ENCODE assay signal across 8 cellular contexts in the genomic region with DNA sequence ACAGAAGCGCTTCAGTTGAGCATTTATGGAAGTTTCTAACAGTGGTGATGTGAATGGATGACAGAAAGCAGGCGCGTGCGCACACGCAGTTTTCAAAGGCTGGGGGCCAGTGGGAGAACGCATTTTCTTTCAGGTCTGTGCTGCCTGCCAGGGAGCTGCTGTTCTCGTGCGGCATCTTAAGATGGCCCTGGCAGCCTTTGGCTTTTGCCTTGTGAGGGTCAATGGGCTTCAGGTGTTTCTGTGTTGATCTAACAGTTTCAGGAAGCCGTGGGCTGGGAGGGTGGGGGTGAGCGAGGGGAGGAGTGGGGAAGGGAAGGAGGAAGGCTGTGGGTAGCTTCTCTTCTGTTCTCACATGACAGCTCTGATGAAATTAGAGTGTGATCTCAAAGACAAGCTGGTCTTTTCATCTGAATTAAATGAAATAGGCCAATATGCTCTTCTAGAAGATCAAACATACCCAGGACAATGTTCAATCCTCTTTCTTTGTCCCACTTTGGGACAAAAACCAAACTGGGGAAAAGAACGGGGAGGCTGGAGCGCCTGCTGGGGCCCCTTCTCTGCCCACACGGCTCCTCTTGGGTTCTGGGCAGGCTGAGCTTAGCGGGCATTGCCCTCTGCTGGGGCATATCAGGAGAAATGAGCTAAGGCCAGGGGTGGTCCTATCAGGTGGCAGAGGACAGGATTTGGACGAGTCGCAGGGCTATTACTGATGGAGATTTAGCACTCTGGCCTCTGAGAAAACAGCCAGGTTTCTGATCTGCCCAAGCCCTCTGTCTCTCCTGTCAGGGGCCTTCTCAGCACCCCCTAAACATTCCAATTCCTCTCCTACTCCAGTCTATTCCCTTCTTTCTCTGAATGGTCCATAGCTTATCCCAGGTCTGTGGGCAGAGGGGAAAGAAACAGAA.
DNase-seq lines count a peak whose midpoint lies in the region; ATAC-seq and TF ChIP-seq lines count a peak whose summit lies in the region.

No MANE protein-coding gene starts in this region.

- H3K4me3 ChIP-seq in dorsolateral prefrontal cortex = peak overlapping the region; percentile 18 to 69 (median 51)
- H3K4me3 ChIP-seq in mucosa of descending colon = no peak overlapping the region

- intact Hi-C loops in dorsolateral prefrontal cortex (cut with DNase I) (loop anchor here (1.0 to 10.0 kb wide), 3 partner anchors 185 to 443 kb away; a partner anchor contains a TSS), mucosa of descending colon (cut with DNase I, micrococcal nuclease) (loop anchor here in 1 of 2 donors (5.0 kb wide), 1 partner anchor 275 kb away; no protein-coding TSS in a partner anchor)

- POLR2A ChIA-PET in GM10248 (lab: Yijun Ruan, JAX) = interaction anchor here (0.6 to 1.6 kb wide), 8 partner anchors 9 to 659 kb away, joined by 3 to 6 read pairs (median 4); a partner anchor contains a TSS

- ATAC-seq in mucosa of descending colon = peak; percentile 25
- no peak for ATAC-seq in HG02610 (IDR thresholded peaks at IDR 0.05; ENCODE audit: unreplicated experiment)

- H3K36me3 ChIP-seq in mucosa of descending colon (ENCODE audit: low read depth) = no peaks in the 10 kb centered on the region

- peak overlapping the region; percentile 24 to 90 (median 80) for H3K27ac ChIP-seq in dorsolateral prefrontal cortex

- TF ChIP-seq CTCF in GM10248 (IDR thresholded peaks at IDR 0.05; ENCODE audit: control extremely low read depth, extremely low read depth, low read depth, missing control alignments) (peak; percentile 38), dorsolateral prefrontal cortex (IDR thresholded peaks at IDR 0.05 in 54 of 56, conservative IDR thresholded peaks at IDR 0.05 in 2 of 56; ENCODE audit: low read depth in 1 of 56, partially characterized antibody in 56 of 56) (peak; percentile 17 to 88 (median 74)), mucosa of descending colon (IDR thresholded peaks at IDR 0.05) (no peak)

- H3K4me1 ChIP-seq in mucosa of descending colon (ENCODE audit: low read depth) = peaks cover 12% of the 10 kb centered on the region

- no peaks in the 10 kb centered on the region for H3K27me3 ChIP-seq in dorsolateral prefrontal cortex

- CTCF ChIA-PET in GM10248 (lab: Yijun Ruan, JAX) = interaction anchor here (0.7 to 8.8 kb wide), 38 partner anchors 10 to 1246 kb away, joined by 3 to 312 read pairs (median 3); a partner anchor contains a TSS

- H3K9me3 ChIP-seq in mucosa of descending colon = no peaks in the 10 kb centered on the region

- peak; percentile 41 for DNase-seq in GM10248 (ENCODE audit: extremely low spot score)
- DNase-seq in NCI-H1092 (lab: John Stamatoyannopoulos, UW) = peak; percentile 40
- DNase-seq in activated CD4-positive, alpha-beta T cell treated with anti-CD3 and anti-CD28 coated beads, Interleukin-2, amount 50 U/mL, for 1 hour = peak; percentile 44
- peak; percentile 59 to 83 (median 73) for DNase-seq in dorsolateral prefrontal cortex
- peak; percentile 40 to 62 (median 49) for DNase-seq in mucosa of descending colon
- peak; percentile 23 to 88 (median 56) for DNase-seq in stimulated activated naive CD4-positive, alpha-beta T cell (lab: John Stamatoyannopoulos, UW)
- DNase-seq in NCI-H446 treated with DMSO at 0.1 percent for 48 hours (lab: John Stamatoyannopoulos, UW) = no peak
